ENCODE assay signal across 11 cellular contexts in the genomic region with DNA sequence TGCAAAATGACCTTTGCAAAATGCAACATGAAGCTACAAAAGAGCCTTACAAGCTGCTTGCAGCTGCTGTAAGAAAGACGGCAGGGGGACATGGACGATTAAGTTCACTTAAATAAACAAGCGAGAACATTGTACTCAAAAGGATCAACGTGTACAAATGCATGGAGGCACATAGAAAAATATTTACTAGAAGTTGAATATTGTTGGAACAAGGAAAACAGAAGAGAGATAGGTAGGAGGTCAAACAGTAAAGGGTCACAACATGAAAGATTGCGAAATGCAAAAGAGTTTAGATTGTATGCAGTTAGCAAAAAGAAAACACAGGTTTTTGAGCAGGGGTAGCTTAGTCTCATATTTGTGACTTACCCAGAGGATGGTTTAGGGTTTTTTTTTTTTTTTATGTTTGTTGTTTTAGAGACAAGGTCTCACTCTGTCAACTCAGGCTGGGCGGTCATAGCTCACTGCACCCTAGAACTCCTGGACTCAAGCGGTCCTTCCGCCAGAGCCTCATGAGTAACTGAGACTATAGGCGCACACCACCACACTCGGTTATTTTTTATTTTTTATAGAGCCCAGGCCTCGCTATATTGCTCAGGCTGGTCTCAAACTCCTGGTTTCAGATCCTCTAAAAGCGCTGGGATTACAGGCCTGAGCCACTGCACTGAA. TPM values are rescaled to one million over a fixed set of nuclear protein-coding genes. Genes with fewer than 3 reads are reported as not detected.
DNase-seq lines count a peak whose midpoint lies in the region; ATAC-seq, FAIRE-seq and TF ChIP-seq lines count a peak whose summit lies in the region.
"Had no signal": no experiment of that assay in that cellular context is flagged by ENCODE, and none has a peak within 500 bp of the region (broad histone marks: within the 10 kb centered on the region; RNA-seq: fewer than 3 reads in every experiment).

No MANE protein-coding gene starts in this region.

- FAIRE-seq in GM12878 (lab: Jason Lieb, UNC) = no peak

- POLR2A ChIA-PET in GM12878 (lab: Charles Lee) = interaction anchor here (0.6 to 0.9 kb wide), 5 partner anchors 135 to 963 kb away, joined by 3 to 4 read pairs (median 3); no protein-coding TSS in a partner anchor

- no peak overlapping the region for H2BK120ac ChIP-seq in neuronal stem cell (ENCODE audit: low read depth, low read length)

- H4K91ac ChIP-seq in neuronal stem cell (ENCODE audit: low read depth, low read length, poor library complexity) = no peak overlapping the region

- H3K9me2 ChIP-seq in DOHH2 (replicated peaks; ENCODE audit: control insufficient read depth, low read length) = no peaks in the 10 kb centered on the region

- H3K27ac ChIP-seq in DOHH2 (ENCODE audit: low read depth, low read length) (peak overlapping the region; percentile 88), GM12878 (ENCODE audit: control insufficient read depth, insufficient read depth) (0 out of 2 replicates have a peak overlapping the region, but pooled peaks have one; percentile 79), neuronal stem cell (replicated peaks; ENCODE audit: low read length) (peak overlapping the region; percentile 97), suprapubic skin (no peak overlapping the region)

- no peak overlapping the region for H3K14ac ChIP-seq in neuronal stem cell (ENCODE audit: low read length)

- H3K4ac ChIP-seq in neuronal stem cell (ENCODE audit: low read length) = no peak overlapping the region

- RAD21 ChIA-PET in GM12878 (lab: Charles Lee; ENCODE audit: unreplicated experiment) = interaction anchor here (0.8 kb wide), 1 partner anchor 361 kb away, joined by 3 read pairs; no protein-coding TSS in a partner anchor

- H3K9ac ChIP-seq in GM12878 (ENCODE audit: control insufficient read depth, insufficient read depth, low read length) = no peak overlapping the region
- no peak overlapping the region for H3K9ac ChIP-seq in neuronal stem cell (ENCODE audit: low read depth, low read length, poor library complexity)

- no peak for TF ChIP-seq CTCF in DOHH2 (IDR thresholded peaks at IDR 0.05; ENCODE audit: low read depth, low read length, poor library complexity, severe bottlenecking)
- no peak for TF ChIP-seq CTCF in GM12878 (IDR thresholded peaks at IDR 0.05 in 2 of 3, conservative IDR thresholded peaks at IDR 0.05 in 1 of 3; ENCODE audit: control insufficient read depth in 2 of 3, extremely low read depth in 1 of 3, insufficient read depth in 1 of 3, low read depth in 3 of 3, low read length in 3 of 3)
- TF ChIP-seq CTCF in suprapubic skin (IDR thresholded peaks at IDR 0.05) = no peak

- no peak overlapping the region for H4K8ac ChIP-seq in neuronal stem cell (ENCODE audit: low read depth, low read length)

- TF ChIP-seq EP300 in GM12878 (IDR thresholded peaks at IDR 0.05; ENCODE audit: borderline replicate concordance in 1 of 2, control insufficient read depth in 1 of 2, low read depth in 2 of 2, low read length in 2 of 2) = no peak
- TF ChIP-seq EP300 in suprapubic skin (IDR thresholded peaks at IDR 0.05) = no peak

- DNase-seq in NCI-H2029 (lab: John Stamatoyannopoulos, UW) (peak; percentile 45), GM12878 (ENCODE audit: low read depth, low spot score) (no peak), neuronal stem cell (ENCODE audit: low spot score) (no peak), ACHN (no peak), suprapubic skin (ENCODE audit: low spot score in 2 of 2) (no peak), anterior cingulate cortex (lab: John Stamatoyannopoulos, UW) (no peak)
- DNase-seq in activated CD8-positive, alpha-beta memory T cell treated with anti-CD3 and anti-CD28 coated beads, Interleukin-2, amount 50 U/mL, for 4 hours = no peak
- DNase-seq: amniotic stem cell, left lung, NCI-H446 had no signal

- H4K20me1 ChIP-seq in DOHH2 (ENCODE audit: control insufficient read depth, insufficient read depth, low read depth, low read length) = no peaks in the 10 kb centered on the region
- no peaks in the 10 kb centered on the region for H4K20me1 ChIP-seq in GM12878 (ENCODE audit: control insufficient read depth, insufficient read depth)

- TF ChIP-seq POLR2A in GM12878 (IDR thresholded peaks at IDR 0.05; ENCODE audit: low read depth, low read length) = no peak
- no peak for TF ChIP-seq POLR2A in suprapubic skin (IDR thresholded peaks at IDR 0.05)

- H3K79me1 ChIP-seq in neuronal stem cell (ENCODE audit: low read depth, low read length) = no peaks in the 10 kb centered on the region

- ATAC-seq in GM12878 = no peak

- H2BK12ac ChIP-seq in neuronal stem cell (ENCODE audit: low read length) = no peak overlapping the region

- no peak overlapping the region for H2BK5ac ChIP-seq in neuronal stem cell (ENCODE audit: low read length)

- CTCF ChIA-PET in GM12878 (lab: Yijun Ruan, JAX) = no interaction called here

- BruUV-seq in GM12878 (replicated peaks; lab: Mats Ljungman, UMichigan) = no TSS peak

- peaks cover 24% of the 10 kb centered on the region for H3K79me2 ChIP-seq in DOHH2 (ENCODE audit: control insufficient read depth, low read length)
- peaks cover 11% of the 10 kb centered on the region for H3K79me2 ChIP-seq in GM12878 (ENCODE audit: control insufficient read depth, insufficient read depth, low read length)

- H3K23ac ChIP-seq in neuronal stem cell (ENCODE audit: low read depth, low read length, poor library complexity) = no peak overlapping the region

- intact Hi-C loops in GM12878 (cut with micrococcal nuclease; ENCODE audit: unreplicated experiment) = loop anchor here (2.0 kb wide), 1 partner anchor 137 kb away; the partner anchor contains the start of gene FAM120C

- H3K9me3 ChIP-seq in DOHH2 (ENCODE audit: control insufficient read depth, insufficient read depth, low read length) (no peaks in the 10 kb centered on the region), GM12878 (replicated peaks; ENCODE audit: control insufficient read depth, insufficient read depth, low read length) (no peaks in the 10 kb centered on the region; the same call in 2 of the 3 replicates), neuronal stem cell (replicated peaks in 1 of 2; ENCODE audit: control insufficient read depth in 2 of 2, insufficient read depth in 1 of 2, low read depth in 1 of 2, low read length in 2 of 2) (no peaks in the 10 kb centered on the region), suprapubic skin (no peaks in the 10 kb centered on the region)
- H3K9me3 ChIP-seq: left lung had no signal

- H3K4me1 ChIP-seq in DOHH2 (ENCODE audit: control insufficient read depth, low read length) (peaks cover 19% of the 10 kb centered on the region), GM12878 (ENCODE audit: control insufficient read depth, insufficient read depth, low read length) (peaks cover 4% of the 10 kb centered on the region; the same call in 1 of the 2 replicates), neuronal stem cell (ENCODE audit: control insufficient read depth in 2 of 2, insufficient read depth in 1 of 2, low read depth in 1 of 2, low read length in 2 of 2) (peaks cover 3% of the 10 kb centered on the region in 2 donors), suprapubic skin (peaks cover 7% of the 10 kb centered on the region)
- H3K4me1 ChIP-seq: left lung had no signal

- TF ChIP-seq RAD21 in GM12878 (IDR thresholded peaks at IDR 0.05; ENCODE audit: insufficient read depth, low read depth, low read length) = no peak

- SMC1A ChIA-PET in GM12878 (lab: Charles Lee; ENCODE audit: uncharacterized antibody, unreplicated experiment) = interaction anchor here (0.9 to 1.9 kb wide), 3 partner anchors 11 to 954 kb away, joined by 3 to 5 read pairs (median 4); partner anchors contain the start of gene APEX2

- H3K4me3 ChIP-seq in DOHH2 (ENCODE audit: low read length) (peak overlapping the region; percentile 87), GM12878 (peak overlapping the region; percentile 80; the same call in 1 of the 2 replicates), neuronal stem cell (ENCODE audit: low read length in 2 of 2) (peak overlapping the region in 1 of 2 donors; percentile 49), suprapubic skin (no peak overlapping the region)

- in situ Hi-C loops in GM12878 (cut with MboI) (no loop called here), ACHN (cut with HindIII; ENCODE audit: low pct_ligation_motif_present, low pct_unique_long_range_greater_than_20kb, low sequenced_read_pairs) (no loop called here)

- peak overlapping the region; percentile 28; the same call in 1 of the 2 replicates for H2AFZ ChIP-seq in GM12878 (ENCODE audit: control insufficient read depth, low read depth, low read length)
- peak overlapping the region; percentile 75 for H2AFZ ChIP-seq in neuronal stem cell (ENCODE audit: low read length)

- H2AK5ac ChIP-seq in neuronal stem cell (ENCODE audit: low read depth, low read length) = no peak overlapping the region

- H3K4me2 ChIP-seq in DOHH2 (ENCODE audit: low read length) = peak overlapping the region; percentile 92
- H3K4me2 ChIP-seq in GM12878 (ENCODE audit: control insufficient read depth, insufficient read depth) = no peak overlapping the region
- no peak overlapping the region for H3K4me2 ChIP-seq in neuronal stem cell (ENCODE audit: insufficient read depth, low read length, poor library complexity, severe bottlenecking)

- no peak overlapping the region for H3K18ac ChIP-seq in neuronal stem cell (ENCODE audit: low read length)

- 75% methylated on average over 12 of the region's 12 CpGs for WGBS in GM12878 (ENCODE audit: insufficient coverage, insufficient replicate concordance, low lambda C conversion rate, missing lambda C conversion rate)
- no CpG with 5 or more reads among the region's 12 CpGs for WGBS in neuronal stem cell (ENCODE audit: extremely low coverage in 2 of 2, insufficient read length in 2 of 2, insufficient replicate concordance in 1 of 2), 2 donors
- WGBS in suprapubic skin = 82% methylated on average over 12 of the region's 12 CpGs

- no peaks in the 10 kb centered on the region for H3K27me3 ChIP-seq in DOHH2 (ENCODE audit: control insufficient read depth, low read length)
- no peaks in the 10 kb centered on the region for H3K27me3 ChIP-seq in GM12878 (replicated peaks in 1 of 2; ENCODE audit: control insufficient read depth in 2 of 2, insufficient read depth in 2 of 2, low read length in 1 of 2)
- H3K27me3 ChIP-seq in neuronal stem cell (ENCODE audit: control insufficient read depth in 3 of 3, insufficient read depth in 3 of 3, low read depth in 1 of 3, low read length in 3 of 3) = no peaks in the 10 kb centered on the region
- H3K27me3 ChIP-seq in suprapubic skin = no peaks in the 10 kb centered on the region
- H3K27me3 ChIP-seq: left lung had no signal

- no peak overlapping the region for H2BK15ac ChIP-seq in neuronal stem cell (ENCODE audit: low read length)

- H3F3A ChIP-seq in DOHH2 (ENCODE audit: control insufficient read depth, insufficient read depth) = 0 out of 2 replicates have a peak, but pooled peaks cover 8% of the 10 kb centered on the region

- peaks cover 8% of the 10 kb centered on the region for H3K36me3 ChIP-seq in DOHH2 (ENCODE audit: control insufficient read depth, low read length)
- H3K36me3 ChIP-seq in GM12878 (ENCODE audit: control insufficient read depth in 2 of 2, insufficient read depth in 2 of 2, low read length in 1 of 2) = no peaks in the 10 kb centered on the region
- H3K36me3 ChIP-seq in neuronal stem cell (replicated peaks in 1 of 2; ENCODE audit: control insufficient read depth in 2 of 2, insufficient read depth in 2 of 2, low read length in 2 of 2) = peaks cover 0 to 10% of the 10 kb centered on the region in 2 donors
- peaks cover 10% of the 10 kb centered on the region for H3K36me3 ChIP-seq in suprapubic skin

RNA-seq across cellular contexts. Expression of gene PHF8, which starts 1.4 kb away (rescaled TPM):
- 91.9 and 93.5 TPM in 2 replicates for total RNA-seq in GM12878 (2013; cell fraction: nucleolus; rRNA removed)
- total RNA-seq in GM12878 (2014; rRNA removed) = 11.0 and 11.6 TPM in 2 replicates
- total RNA-seq in GM12878 (2014; rRNA removed; fragmentation: Illumina TruSeq; extraction: Trizol) = 7.4 and 8.4 TPM in 2 replicates
- total RNA-seq in GM12878 (2021) = 23.7 and 24.7 TPM in 2 replicates
- 8.5 TPM for polyA plus RNA-seq in GM12878 (2011; ENCODE audit: low read depth)
- polyA plus RNA-seq in GM12878 (2011; rRNA removed) = 12.3 and 19.1 TPM in 2 replicates
- 22.7 and 30.3 TPM in 2 replicates for polyA plus RNA-seq in GM12878 (2011; cell fraction: cytosol; rRNA removed)
- 49.8 and 58.9 TPM in 2 replicates for polyA plus RNA-seq in GM12878 (2011; cell fraction: nucleus; rRNA removed)
- 13.0 TPM in 2 replicates for polyA plus RNA-seq in GM12878 (2012)
- polyA plus RNA-seq in GM12878 (2014; fragmentation: Illumina TruSeq; extraction: Trizol) = 15.4 and 17.0 TPM in 2 replicates
- 1 to 10 TPM; 2.4 TPM for polyA plus RNA-seq in GM12878 (2014; fragmentation: Nextera tagmentation; extraction: Ambion mirVana)
- 11.3 and 13.8 TPM in 2 replicates for polyA plus RNA-seq in GM12878 (2014; rRNA removed)
- polyA plus RNA-seq in GM12878 (2016; fragmentation: Nextera tagmentation; extraction: Ambion mirVana) = 10 to 100 TPM; 13.9 to 17.6 TPM
- polyA minus RNA-seq in GM12878 (2011; rRNA and poly(A)+ RNA removed) = 44.2 and 53.3 TPM in 2 replicates
- 13.1 and 22.2 TPM in 2 replicates for polyA minus RNA-seq in GM12878 (2011; cell fraction: cytosol; rRNA and poly(A)+ RNA removed)
- polyA minus RNA-seq in GM12878 (2011; cell fraction: nucleus; rRNA and poly(A)+ RNA removed) = 37.5 and 45.7 TPM in 2 replicates
- 17.6 TPM for polyA plus RNA-seq in neuronal stem cell (2013, experiment 1 of 2)
- 17.6 TPM for polyA plus RNA-seq in neuronal stem cell (2013, experiment 2 of 2)
- total RNA-seq in suprapubic skin = 10 to 100 TPM; 17.5 to 72.2 (median 25.4) TPM
